ENCODE assay signal across 9 cellular contexts in genomic region chr7:9186730-9187129, GRCh38.
"Had no signal": no experiment of that assay in that cellular context is flagged by ENCODE, and none has a peak within 500 bp of the region (broad histone marks: within the 10 kb centered on the region; RNA-seq: fewer than 3 reads in every experiment).

No MANE protein-coding gene starts in this region.

- H3K9ac ChIP-seq: GM23248 had no signal

- H3K4me3 ChIP-seq: GM23248, HAP-1 had no signal

- DNase-seq: GM23248, GOT3, H7, HFFc6, Kasumi-1, KG1 had no signal

- H2AFZ ChIP-seq: GM23248 had no signal

- ATAC-seq: HCT116 had no signal

- H3K9me3 ChIP-seq: HAP-1 had no signal

- H3K36me3 ChIP-seq: HAP-1 had no signal

- H3K27ac ChIP-seq: GM23248, HL-60 had no signal

- H3K4me1 ChIP-seq: HAP-1 had no signal
